27 cellular contexts compared by ENCODE assay signal in the genomic region with DNA sequence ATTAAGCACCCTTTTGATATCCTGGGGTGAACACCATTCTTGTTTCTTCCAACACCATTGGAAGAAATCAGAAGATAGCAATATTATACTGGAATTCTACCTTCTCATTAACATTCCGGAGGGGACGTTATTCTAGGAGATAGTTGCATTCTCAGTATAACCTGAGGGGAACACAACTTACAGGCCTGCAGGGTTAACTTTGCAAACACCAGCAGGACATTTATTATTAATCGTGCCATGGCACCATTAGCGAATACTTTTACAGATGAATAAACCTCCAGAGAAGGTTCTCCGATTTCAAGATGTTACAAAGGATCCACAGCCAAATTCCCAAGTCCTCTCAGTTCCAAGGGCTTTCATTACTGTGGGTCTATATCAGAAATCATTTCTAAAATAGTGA.
DNase-seq lines count a peak whose midpoint lies in the region; ATAC-seq and TF ChIP-seq lines count a peak whose summit lies in the region.
"Had no signal": no experiment of that assay in that cellular context is flagged by ENCODE, and none has a peak within 500 bp of the region (broad histone marks: within the 10 kb centered on the region; RNA-seq: fewer than 3 reads in every experiment).

No MANE protein-coding gene starts in this region.

- no peak for TF ChIP-seq CTCF in activated CD8-positive, alpha-beta T cell treated with anti-CD3 and anti-CD28 coated beads for 36 hours (IDR thresholded peaks at IDR 0.05)

- no peaks in the 10 kb centered on the region for H3K9me3 Mint-ChIP-seq in activated CD8-positive, alpha-beta T cell treated with anti-CD3 and anti-CD28 coated beads for 36 hours
- H3K9me3 Mint-ChIP-seq: CD4-positive, alpha-beta T cell; CD4-positive, CD25-positive, alpha-beta regulatory T cell; CD8-positive, alpha-beta memory T cell; CD8-positive, alpha-beta T cell had no signal

- H3K36me3 Mint-ChIP-seq in activated CD8-positive, alpha-beta T cell treated with anti-CD3 and anti-CD28 coated beads for 36 hours (ENCODE audit: low read depth): no peaks in the 10 kb centered on the region
- H3K36me3 Mint-ChIP-seq: CD14-positive monocyte; CD4-positive, alpha-beta memory T cell; CD4-positive, CD25-positive, alpha-beta regulatory T cell; CD8-positive, alpha-beta memory T cell; CD8-positive, alpha-beta T cell had no signal

- intact Hi-C loops in activated CD8-positive, alpha-beta T cell treated with anti-CD3 and anti-CD28 coated beads for 36 hours (cut with micrococcal nuclease): no loop called here

- no peak for ATAC-seq in activated CD8-positive, alpha-beta T cell treated with anti-CD3 and anti-CD28 coated beads for 36 hours
- ATAC-seq: A549; CD8-positive, alpha-beta T cell had no signal

- H3K4me1 Mint-ChIP-seq in activated CD8-positive, alpha-beta T cell treated with anti-CD3 and anti-CD28 coated beads for 36 hours (ENCODE audit: low read depth): no peaks in the 10 kb centered on the region
- H3K4me1 Mint-ChIP-seq: B cell; CD4-positive, alpha-beta memory T cell; CD4-positive, CD25-positive, alpha-beta regulatory T cell; CD8-positive, alpha-beta memory T cell had no signal

- no peak overlapping the region for H3K4me3 Mint-ChIP-seq in activated CD8-positive, alpha-beta T cell treated with anti-CD3 and anti-CD28 coated beads for 36 hours
- H3K4me3 Mint-ChIP-seq: B cell; CD14-positive monocyte; CD4-positive, alpha-beta memory T cell; CD4-positive, alpha-beta T cell; CD4-positive, CD25-positive, alpha-beta regulatory T cell; CD8-positive, alpha-beta memory T cell; CD8-positive, alpha-beta T cell had no signal

- peaks cover 9% of the 10 kb centered on the region for H3K27me3 Mint-ChIP-seq in activated CD8-positive, alpha-beta T cell treated with anti-CD3 and anti-CD28 coated beads for 36 hours
- H3K27me3 Mint-ChIP-seq: CD4-positive, CD25-positive, alpha-beta regulatory T cell had no signal

- POLR2A ChIA-PET in activated CD8-positive, alpha-beta T cell treated with anti-CD3 and anti-CD28 coated beads for 36 hours (lab: Charles Lee): no interaction called here

- DNase-seq in retina: peak; percentile 23
- DNase-seq in NCI-H524 treated with DMSO at 0.1 percent for 48 hours (lab: John Stamatoyannopoulos, UW): no peak
- no peak for DNase-seq in activated CD8-positive, alpha-beta T cell treated with anti-CD3 and anti-CD28 coated beads for 36 hours
- DNase-seq: 8988T; ACHN; AML-193; BE2C; C1 segment of cervical spinal cord; Caco-2; Calu3; CD4-positive, alpha-beta memory T cell; CD4-positive, alpha-beta T cell; CD4-positive, CD25-positive, alpha-beta regulatory T cell; CD8-positive, alpha-beta memory T cell; CD8-positive, alpha-beta T cell; COR-L47; DMS 273 treated with DMSO at 0.1 percent for 48 hours; DMS153; DMS53; DMS79; DMS79 treated with DMSO at 0.1 percent for 48 hours; DND-41; EL had no signal

- no peak for TF ChIP-seq RAD21 in Ishikawa (IDR thresholded peaks at IDR 0.05; ENCODE audit: low read depth)

- CTCF ChIA-PET in activated CD8-positive, alpha-beta T cell treated with anti-CD3 and anti-CD28 coated beads for 36 hours (lab: Charles Lee): no interaction called here

- no peak overlapping the region for H3K27ac Mint-ChIP-seq in activated CD8-positive, alpha-beta T cell treated with anti-CD3 and anti-CD28 coated beads for 36 hours
- H3K27ac Mint-ChIP-seq: B cell; CD14-positive monocyte; CD4-positive, alpha-beta memory T cell; CD4-positive, alpha-beta T cell; CD4-positive, CD25-positive, alpha-beta regulatory T cell; CD8-positive, alpha-beta memory T cell; CD8-positive, alpha-beta T cell had no signal

- TF ChIP-seq EP300 in Ishikawa (IDR thresholded peaks at IDR 0.05; ENCODE audit: borderline replicate concordance): peak; percentile 63; the same call in 1 of the 2 replicates

TF ChIP-seq in Ishikawa, 13 proteins besides CTCF, POLR2A, EP300 and RAD21:
- TF ChIP-seq ZBTB7A (IDR thresholded peaks at IDR 0.05; ENCODE audit: low read depth) (no peak), TCF12 (IDR thresholded peaks at IDR 0.05; ENCODE audit: low read depth) (peak; percentile 46; the same call in 1 of the 2 replicates), YY1 (IDR thresholded peaks at IDR 0.05; ENCODE audit: low read depth) (no peak), NFIC (IDR thresholded peaks at IDR 0.05) (peak; percentile 78), TEAD4 (IDR thresholded peaks at IDR 0.05) (peak; percentile 71)
